In the genomic region with DNA sequence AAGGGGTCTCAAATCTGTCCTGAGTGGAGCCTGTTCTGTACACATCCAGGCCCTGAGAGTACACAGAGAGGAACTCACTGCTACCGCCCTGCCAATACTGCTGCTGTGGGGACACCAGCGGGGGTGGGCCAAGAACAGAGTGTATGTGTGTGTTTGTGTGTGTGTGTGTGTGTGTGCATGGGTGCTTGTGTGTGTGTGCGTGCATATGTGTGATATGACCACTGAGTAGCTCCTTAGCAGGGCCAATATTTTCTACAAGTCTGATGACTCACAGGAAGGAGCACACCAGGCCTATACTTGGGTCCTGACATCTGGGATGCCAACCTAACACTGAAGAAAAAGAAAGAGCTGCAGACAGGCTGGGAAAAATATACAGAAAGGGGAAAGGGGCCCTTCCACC, we compare ENCODE assay signal across 10 cellular contexts. TPM values are rescaled to one million over a fixed set of nuclear protein-coding genes. Genes with fewer than 3 reads are reported as not detected.
A peak's percentile ranks its signal among the peaks of the same experiment; 100 is the strongest.
DNase-seq lines count a peak whose midpoint lies in the region; ATAC-seq, FAIRE-seq and TF ChIP-seq lines count a peak whose summit lies in the region.
"Had no signal": no experiment of that assay in that cellular context is flagged by ENCODE, and none has a peak within 500 bp of the region (broad histone marks: within the 10 kb centered on the region; RNA-seq: fewer than 3 reads in every experiment).

No MANE protein-coding gene starts in this region.

- ATAC-seq in SK-N-SH treated with all-trans-retinoic acid at 6 μM for 48 hours, result peak; percentile 41
- no peak for ATAC-seq in GM21619 (IDR thresholded peaks at IDR 0.05; ENCODE audit: unreplicated experiment)
- no peak for ATAC-seq in GM19463 (IDR thresholded peaks at IDR 0.05; ENCODE audit: unreplicated experiment)

- 77 to 90% (median 84%) methylated on average over 3 of the region's 3 CpGs for WGBS in stomach, 5 donors

- TF ChIP-seq POLR2A in stomach (IDR thresholded peaks at IDR 0.05), result no peak
- TF ChIP-seq POLR2A in GM12891 (IDR thresholded peaks at IDR 0.05; ENCODE audit: low read depth, low read length), result no peak

- POLR2A ChIA-PET in HEK293T (lab: Yijun Ruan, JAX), result no interaction called here

- H3K27me3 ChIP-seq in stomach, result no peaks in the 10 kb centered on the region

- peaks cover 30 to 39% (median 35%) of the 10 kb centered on the region in 4 donors for H3K4me1 ChIP-seq in stomach

- H3K4me3 ChIP-seq in fibroblast of the aortic adventitia (ENCODE audit: low read depth, low read length) (peak overlapping the region; percentile 59), stomach (no peak overlapping the region)

- no peaks in the 10 kb centered on the region for H3K9me3 ChIP-seq in stomach

- no peaks in the 10 kb centered on the region for H3K36me3 ChIP-seq in stomach

- no peak for TF ChIP-seq EP300 in stomach (IDR thresholded peaks at IDR 0.05)

- intact Hi-C loops in stomach (cut with DNase I; ENCODE audit: low total_unique reads), result no loop called here

- H3K27ac ChIP-seq in stomach, result peak overlapping the region in 4 of 5 donors; percentile 76 to 87 (median 84)

- DNase-seq in HEK293T (ENCODE audit: extremely low spot score) (peak; percentile 2), fibroblast of the aortic adventitia (ENCODE audit: low read depth) (peak; percentile 16), stomach (no peak), SKM-1 (lab: John Stamatoyannopoulos, UW; ENCODE audit: unreplicated experiment) (no peak), GM12891 (ENCODE audit: insufficient read length, low spot score) (no peak)

- CTCF ChIA-PET in HEK293T (lab: Yijun Ruan, JAX), result interaction anchor here (0.6 kb wide), 1 partner anchor 175 kb away, joined by 3 read pairs; no protein-coding TSS in a partner anchor

- TF ChIP-seq CTCF in fibroblast of the aortic adventitia (IDR thresholded peaks at IDR 0.05; ENCODE audit: insufficient read depth, low read length) (no peak), stomach (IDR thresholded peaks at IDR 0.05) (no peak)

- no peak for FAIRE-seq in GM12891 (lab: Jason Lieb, UNC)

TF ChIP-seq in HEK293T, 16 proteins besides CTCF, POLR2A, EP300 and RAD21:
- TF ChIP-seq ZNF384 (IDR thresholded peaks at IDR 0.05) (no peak), SP1 (IDR thresholded peaks at IDR 0.05) (no peak), FOXA1 (IDR thresholded peaks at IDR 0.05) (no peak), HDGF (IDR thresholded peaks at IDR 0.05; ENCODE audit: borderline replicate concordance) (no peak), L3MBTL2 (conservative IDR thresholded peaks at IDR 0.05) (no peak), ELF4 (IDR thresholded peaks at IDR 0.05) (no peak), TARDBP (IDR thresholded peaks at IDR 0.05) (no peak), NFRKB (IDR thresholded peaks at IDR 0.05) (no peak), ARNT (IDR thresholded peaks at IDR 0.05) (no peak), CTBP1 (IDR thresholded peaks at IDR 0.05; ENCODE audit: borderline replicate concordance) (no peak)
TF ChIP-seq in HEK293T: peak in this region for 0.

TF ChIP-seq in SK-N-SH treated with all-trans-retinoic acid at 6 μM for 48 hours, 23 proteins besides CTCF, POLR2A, EP300 and RAD21:
- TF ChIP-seq ZFP30 (CRISPR knock-in tag; IDR thresholded peaks at IDR 0.05) (no peak), ZNF8 (CRISPR knock-in tag; IDR thresholded peaks at IDR 0.05) (no peak), ARNTL (CRISPR knock-in tag; IDR thresholded peaks at IDR 0.05; ENCODE audit: borderline replicate concordance, low read depth) (no peak), ZNF70 (CRISPR knock-in tag; IDR thresholded peaks at IDR 0.05) (no peak)

TF ChIP-seq in GM12891, 5 proteins besides CTCF, POLR2A, EP300 and RAD21:
- TF ChIP-seq TAF1 (IDR thresholded peaks at IDR 0.05; ENCODE audit: low read depth, low read length) (no peak), POU2F2 (IDR thresholded peaks at IDR 0.05; ENCODE audit: low read depth, low read length) (no peak), SPI1 (IDR thresholded peaks at IDR 0.05; ENCODE audit: low read depth, low read length) (no peak), PAX5 (IDR thresholded peaks at IDR 0.05; ENCODE audit: insufficient read depth, low read length, severe bottlenecking) (no peak)

RNA-seq across cellular contexts. Expression of gene RAET1E, which starts 1.4 kb away (rescaled TPM):
- total RNA-seq in fibroblast of the aortic adventitia (ENCODE audit: low replicate concordance) (0.63 TPM in 1 of 2 replicates, not detected in the other), stomach (not detected)
- 1 to 10 TPM in 1 of 3 donors, under 1 TPM in 1, not detected in 1; 0.19 to 2.6 TPM for polyA plus RNA-seq in stomach
- polyA plus RNA-seq in GM12891 (2012; ENCODE audit: low read depth, missing spikeins), result not detected
- total RNA-seq: activated CD8-positive, alpha-beta memory T cell treated with anti-CD3 and anti-CD28 coated beads for 36 hours had no signal

RNA-seq across cellular contexts. Expression of gene RAET1G, which starts 26.4 kb away (rescaled TPM):
- total RNA-seq in fibroblast of the aortic adventitia (ENCODE audit: low replicate concordance), result 0.82 and 4.6 TPM in 2 replicates
- total RNA-seq in stomach, result under 1 TPM in 1 of 5 donors, not detected in 4; 0.89 TPM
- 1 to 10 TPM in 1 of 3 donors, not detected in 2; 3.1 TPM for polyA plus RNA-seq in stomach
- polyA plus RNA-seq in GM12891 (2012; ENCODE audit: low read depth, missing spikeins), result not detected
- total RNA-seq: activated CD8-positive, alpha-beta memory T cell treated with anti-CD3 and anti-CD28 coated beads for 36 hours; left colon had no signal

RNA-seq across cellular contexts. Expression of gene LRP11, which starts 32.3 kb away (rescaled TPM):
- total RNA-seq in fibroblast of the aortic adventitia (ENCODE audit: low replicate concordance), result 20.0 and 74.1 TPM in 2 replicates
- 10 to 100 TPM in 3 of 5 donors, 1 to 10 TPM in 2; 1.8 to 80.8 (median 23.9) TPM for total RNA-seq in stomach
- 10 to 100 TPM in 1 of 3 donors, 1 to 10 TPM in 2; 2.0 to 18.1 (median 7.4) TPM for polyA plus RNA-seq in stomach
- polyA plus RNA-seq in GM12891 (2012; ENCODE audit: low read depth, missing spikeins), result 0.10 TPM

RNA-seq across cellular contexts. Expression of gene ULBP2, which starts 45.3 kb away (rescaled TPM):
- total RNA-seq in fibroblast of the aortic adventitia (ENCODE audit: low replicate concordance) (2.5 and 3.3 TPM in 2 replicates), stomach (1 to 10 TPM in 1 of 5 donors, not detected in 4; 1.4 TPM)
- under 1 TPM in 2 of 3 donors, not detected in 1; 0.31 to 0.43 TPM for polyA plus RNA-seq in stomach
- polyA plus RNA-seq in GM12891 (2012; ENCODE audit: low read depth, missing spikeins), result 0.21 TPM

Comparison
In these comparisons a context has a peak if more than half of its experiments do, and no peak if none do; other contexts are left out.
1. DNase-seq: peak in HEK293T (single experiment) and fibroblast of the aortic adventitia (single experiment); none in stomach (single experiment), SKM-1 (single experiment) and GM12891 (single experiment).